In the genomic region with DNA sequence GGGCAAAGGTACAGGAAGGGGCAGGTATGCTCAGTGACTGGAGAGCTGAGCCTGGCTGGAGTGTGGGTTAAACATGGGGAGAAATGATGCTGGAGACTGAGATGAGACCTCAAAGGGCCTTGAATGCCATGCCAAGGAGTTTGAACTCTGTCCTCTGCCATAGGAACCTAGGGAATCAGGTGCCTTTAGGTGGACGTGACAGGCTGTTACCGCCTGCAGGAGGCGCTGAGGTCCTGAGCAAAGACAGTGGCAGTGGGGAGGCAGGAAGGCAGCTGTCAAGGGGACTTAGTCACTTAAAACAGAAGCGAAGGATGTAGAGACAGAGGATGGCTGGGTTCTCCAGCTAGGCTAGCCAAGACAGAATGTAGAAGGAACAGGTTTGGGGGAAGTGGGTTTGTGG, we compare ENCODE assay signal across 8 cellular contexts. TPM values are rescaled to one million over a fixed set of nuclear protein-coding genes. Genes with fewer than 3 reads are reported as not detected.
A peak's percentile ranks its signal among the peaks of the same experiment; 100 is the strongest.
DNase-seq lines count a peak whose midpoint lies in the region; ATAC-seq and TF ChIP-seq lines count a peak whose summit lies in the region.

No MANE protein-coding gene starts in this region.

- H3K27ac Mint-ChIP-seq in endothelial cell (ENCODE audit: unreplicated experiment) (no peak overlapping the region), type B pancreatic cell (peak overlapping the region; percentile 69)

- H3K4me1 Mint-ChIP-seq in endothelial cell (ENCODE audit: unreplicated experiment) (peaks cover 5% of the 10 kb centered on the region), type B pancreatic cell (ENCODE audit: unreplicated experiment) (no peaks in the 10 kb centered on the region)

- H3K4me3 Mint-ChIP-seq in endothelial cell (ENCODE audit: unreplicated experiment): peak overlapping the region; percentile 44
- no peak overlapping the region for H3K4me3 Mint-ChIP-seq in type B pancreatic cell

- peak; percentile 38 for TF ChIP-seq CTCF in endothelial cell (IDR thresholded peaks at IDR 0.05; ENCODE audit: unreplicated experiment)
- peak; percentile 62 for TF ChIP-seq CTCF in type B pancreatic cell (conservative IDR thresholded peaks at IDR 0.05)

- H3K36me3 Mint-ChIP-seq in endothelial cell (ENCODE audit: low read depth, unreplicated experiment) (peaks cover 33% of the 10 kb centered on the region), type B pancreatic cell (peaks cover 15% of the 10 kb centered on the region)

- DNase-seq in activated naive CD4-positive, alpha-beta T cell treated with Interleukin-2 at 50 U/mL for 16 hours: peak; percentile 26
- no peak for DNase-seq in activated naive CD4-positive, alpha-beta T cell (lab: John Stamatoyannopoulos, UW)
- DNase-seq in SK-MEL-5 (ENCODE audit: low read depth, low spot score) (peak; percentile 65), endothelial cell (ENCODE audit: low spot score) (peak; percentile 63), type B pancreatic cell (ENCODE audit: extremely low spot score, unreplicated experiment) (no peak), superior temporal gyrus (ENCODE audit: extremely low spot score) (no peak), C1 segment of cervical spinal cord (lab: John Stamatoyannopoulos, UW) (no peak)

- in situ Hi-C loops in SK-MEL-5 (cut with HindIII; ENCODE audit: low pct_unique_long_range_greater_than_20kb, low sequenced_read_pairs): no loop called here

- no peak for ATAC-seq in HG03139 (IDR thresholded peaks at IDR 0.05; ENCODE audit: unreplicated experiment)

- H3K27me3 Mint-ChIP-seq in endothelial cell (ENCODE audit: unreplicated experiment) (peaks cover 2% of the 10 kb centered on the region), type B pancreatic cell (no peaks in the 10 kb centered on the region)

- H3K9me3 Mint-ChIP-seq in endothelial cell (ENCODE audit: unreplicated experiment): no peaks in the 10 kb centered on the region
- no peaks in the 10 kb centered on the region for H3K9me3 Mint-ChIP-seq in type B pancreatic cell

RNA-seq across cellular contexts. Expression of a gene that starts 9.1 kb away (rescaled TPM):
- 300 and 342 TPM in 2 replicates for total RNA-seq in SK-MEL-5 (2014; rRNA removed; shearing (Covaris generic))
- 235 and 321 TPM in 2 replicates for polyA plus RNA-seq in SK-MEL-5 (2015; cell fraction: cytosol; rRNA removed)
- 50.7 and 62.3 TPM in 2 replicates for polyA plus RNA-seq in SK-MEL-5 (2015; cell fraction: nucleus; rRNA removed)
- total RNA-seq in endothelial cell (ENCODE audit: unreplicated experiment): 175 TPM
- 149 and 152 TPM in 2 replicates for total RNA-seq in type B pancreatic cell (ENCODE audit: low replicate concordance)

RNA-seq across cellular contexts. Expression of a gene that starts 13.5 kb away (rescaled TPM):
- 3.5 and 4.3 TPM in 2 replicates for total RNA-seq in SK-MEL-5 (2014; rRNA removed; shearing (Covaris generic))
- 38.5 and 43.0 TPM in 2 replicates for polyA plus RNA-seq in SK-MEL-5 (2015; cell fraction: cytosol; rRNA removed)
- 37.7 and 48.0 TPM in 2 replicates for polyA plus RNA-seq in SK-MEL-5 (2015; cell fraction: nucleus; rRNA removed)
- total RNA-seq in endothelial cell (ENCODE audit: unreplicated experiment) (79.4 TPM), type B pancreatic cell (ENCODE audit: low replicate concordance) (37.6 and 74.6 TPM in 2 replicates)

RNA-seq across cellular contexts. Expression of a gene that starts 31.5 kb away (rescaled TPM):
- 6.0 and 7.1 TPM in 2 replicates for total RNA-seq in SK-MEL-5 (2014; rRNA removed; shearing (Covaris generic))
- polyA plus RNA-seq in SK-MEL-5 (2015; cell fraction: cytosol; rRNA removed): 24.0 and 34.6 TPM in 2 replicates
- polyA plus RNA-seq in SK-MEL-5 (2015; cell fraction: nucleus; rRNA removed): 4.6 and 6.3 TPM in 2 replicates
- total RNA-seq in endothelial cell (ENCODE audit: unreplicated experiment) (17.0 TPM), type B pancreatic cell (ENCODE audit: low replicate concordance) (12.8 and 15.6 TPM in 2 replicates)

RNA-seq across cellular contexts. Expression of a gene that starts 37.7 kb away (rescaled TPM):
- total RNA-seq in SK-MEL-5 (2014; rRNA removed; shearing (Covaris generic)): 21.6 and 23.1 TPM in 2 replicates
- 28.2 and 40.1 TPM in 2 replicates for polyA plus RNA-seq in SK-MEL-5 (2015; cell fraction: cytosol; rRNA removed)
- polyA plus RNA-seq in SK-MEL-5 (2015; cell fraction: nucleus; rRNA removed): 64.3 and 71.2 TPM in 2 replicates
- 91.7 TPM for total RNA-seq in endothelial cell (ENCODE audit: unreplicated experiment)
- 37.0 and 72.6 TPM in 2 replicates for total RNA-seq in type B pancreatic cell (ENCODE audit: low replicate concordance)

RNA-seq across cellular contexts. Expression of a gene that starts 56.5 kb away (rescaled TPM):
- 18.7 and 19.1 TPM in 2 replicates for total RNA-seq in SK-MEL-5 (2014; rRNA removed; shearing (Covaris generic))
- polyA plus RNA-seq in SK-MEL-5 (2015; cell fraction: cytosol; rRNA removed): 29.6 and 43.8 TPM in 2 replicates
- polyA plus RNA-seq in SK-MEL-5 (2015; cell fraction: nucleus; rRNA removed): 117 TPM in 2 replicates
- total RNA-seq in endothelial cell (ENCODE audit: unreplicated experiment) (33.8 TPM), type B pancreatic cell (ENCODE audit: low replicate concordance) (122 and 130 TPM in 2 replicates)

Comparison
In these comparisons a context has a peak if more than half of its experiments do, and no peak if none do; other contexts are left out.
1. DNase-seq: peak in activated naive CD4-positive, alpha-beta T cell treated with Interleukin-2 at 50 U/mL for 16 hours (single experiment), SK-MEL-5 (single experiment) and endothelial cell (single experiment); none in activated naive CD4-positive, alpha-beta T cell (0 of 4), type B pancreatic cell (single experiment), superior temporal gyrus (single experiment) and C1 segment of cervical spinal cord (0 of 14).